ENCODE assay signal across 7 cellular contexts in genomic region chr18:12659904-12660605, GRCh38. TPM values are rescaled to one million over a fixed set of nuclear protein-coding genes. Genes with fewer than 3 reads are reported as not detected.
A peak's percentile ranks its signal among the peaks of the same experiment; 100 is the strongest.
DNase-seq lines count a peak whose midpoint lies in the region; ATAC-seq, FAIRE-seq and TF ChIP-seq lines count a peak whose summit lies in the region.

No MANE protein-coding gene starts in this region.

- no peaks in the 10 kb centered on the region for H3K9me3 Mint-ChIP-seq in astrocyte (ENCODE audit: unreplicated experiment)

- H3K79me2 ChIP-seq in astrocyte (ENCODE audit: insufficient read depth, low read length) (peaks cover 22% of the 10 kb centered on the region), keratinocyte (ENCODE audit: control insufficient read depth, insufficient read depth, low read length) (peaks cover 19% of the 10 kb centered on the region)

- H2AFZ ChIP-seq in astrocyte (ENCODE audit: low read depth, low read length) (no peak overlapping the region), keratinocyte (ENCODE audit: control insufficient read depth, low read length) (no peak overlapping the region)

- no peak for TF ChIP-seq POLR2A in Peyer's patch (IDR thresholded peaks at IDR 0.05)

- dilution Hi-C loops in keratinocyte (cut with MboI; ENCODE audit: extremely low pct_ligation_motif_present, low sequenced_read_pairs): no loop called here

- peak overlapping the region; percentile 55 for H3K4me3 Mint-ChIP-seq in astrocyte (ENCODE audit: unreplicated experiment)

- peak overlapping the region; percentile 13 for H3K4me2 ChIP-seq in astrocyte (ENCODE audit: low read length)
- H3K4me2 ChIP-seq in keratinocyte (ENCODE audit: control insufficient read depth, extremely low read depth, insufficient read depth, low read depth, low read length): no peak overlapping the region

- H3K36me3 ChIP-seq in Peyer's patch: no peaks in the 10 kb centered on the region
- no peaks in the 10 kb centered on the region for H3K36me3 ChIP-seq in astrocyte (ENCODE audit: insufficient read depth, low read length)
- H3K36me3 ChIP-seq in keratinocyte (ENCODE audit: control insufficient read depth in 2 of 2, extremely low read depth in 1 of 2, insufficient read depth in 2 of 2, low read length in 2 of 2): no peaks in the 10 kb centered on the region

- H3K27me3 ChIP-seq in HL-60 (ENCODE audit: insufficient read depth, poor library complexity, severe bottlenecking) (peaks cover 31% of the 10 kb centered on the region), Peyer's patch (no peaks in the 10 kb centered on the region), astrocyte (ENCODE audit: insufficient read depth, low read length) (no peaks in the 10 kb centered on the region), keratinocyte (ENCODE audit: control insufficient read depth, extremely low read depth, insufficient read depth, low read length) (no peaks in the 10 kb centered on the region)

- no peaks in the 10 kb centered on the region for H3K36me3 Mint-ChIP-seq in astrocyte (ENCODE audit: low read depth, unreplicated experiment)

- H3K9me3 ChIP-seq in Peyer's patch (no peaks in the 10 kb centered on the region), astrocyte (ENCODE audit: insufficient read depth, low read depth, low read length) (no peaks in the 10 kb centered on the region), keratinocyte (ENCODE audit: control insufficient read depth, low read depth, low read length) (no peaks in the 10 kb centered on the region)

- H3K4me3 ChIP-seq in HL-60 (replicated peaks; ENCODE audit: insufficient read depth, low read length) (no peak overlapping the region), Peyer's patch (no peak overlapping the region), astrocyte (ENCODE audit: insufficient read depth, low read depth, low read length) (no peak overlapping the region), keratinocyte (ENCODE audit: control insufficient read depth in 2 of 3, extremely low read depth in 1 of 3, insufficient read depth in 2 of 3, low read depth in 1 of 3, low read length in 3 of 3) (no peak overlapping the region)

- H3K27ac ChIP-seq in HL-60 (replicated peaks) (no peak overlapping the region), Peyer's patch (no peak overlapping the region), astrocyte (ENCODE audit: low read depth, low read length) (no peak overlapping the region), keratinocyte (ENCODE audit: control insufficient read depth, insufficient read depth, low read length) (no peak overlapping the region)

- peaks cover 11% of the 10 kb centered on the region for H3K4me1 Mint-ChIP-seq in astrocyte (ENCODE audit: low read depth, unreplicated experiment)

- no peaks in the 10 kb centered on the region for H3K9me1 ChIP-seq in keratinocyte (ENCODE audit: control insufficient read depth, extremely low read depth, insufficient read depth, low read length)

- H3K9ac ChIP-seq in astrocyte (ENCODE audit: low read length): no peak overlapping the region
- no peak overlapping the region for H3K9ac ChIP-seq in keratinocyte (ENCODE audit: control insufficient read depth, extremely low read depth, insufficient read depth, low read length)

- no peak for ATAC-seq in HG03469 (IDR thresholded peaks at IDR 0.05; ENCODE audit: unreplicated experiment)

- H3K27me3 Mint-ChIP-seq in astrocyte (ENCODE audit: low read depth, unreplicated experiment): no peaks in the 10 kb centered on the region

- H3K4me1 ChIP-seq in Peyer's patch (peaks cover 0 to 22% (median 3%) of the 10 kb centered on the region in 4 donors), astrocyte (ENCODE audit: insufficient read depth, low read length) (no peaks in the 10 kb centered on the region), keratinocyte (ENCODE audit: control insufficient read depth, extremely low read depth, insufficient read depth, low read length) (peaks cover 7% of the 10 kb centered on the region)

- no peak overlapping the region for H3K27ac Mint-ChIP-seq in astrocyte (ENCODE audit: unreplicated experiment)

- FAIRE-seq in astrocyte (lab: Jason Lieb, UNC) (peak; percentile 94), keratinocyte (lab: Jason Lieb, UNC) (peak; percentile 89)

- DNase-seq in EH (ENCODE audit: low read depth) (peak; percentile 71), HL-60 (ENCODE audit: low read depth in 1 of 2, low spot score in 1 of 2) (peak; percentile 42 to 51), Peyer's patch (peak in 1 of 3 donors; percentile 66), astrocyte (ENCODE audit: low read depth) (peak; percentile 63), keratinocyte (ENCODE audit: low read depth, low spot score) (no peak)
- DNase-seq in stimulated activated CD8-positive, alpha-beta memory T cell treated with anti-CD3 and anti-CD28 coated beads, Interleukin-4, amount 100 ng/mL, for 48 hours: peak; percentile 62

- H4K20me1 ChIP-seq in astrocyte (ENCODE audit: insufficient read depth, low read length) (peaks cover 7% of the 10 kb centered on the region), keratinocyte (ENCODE audit: control insufficient read depth, extremely low read depth, insufficient read depth, low read length) (no peaks in the 10 kb centered on the region)

- TF ChIP-seq CTCF in HL-60 (IDR thresholded peaks at IDR 0.05; ENCODE audit: insufficient read depth, low read length) (peak; percentile 95), Peyer's patch (IDR thresholded peaks at IDR 0.05) (peak; percentile 64 to 95 (median 82)), astrocyte (IDR thresholded peaks at IDR 0.05; ENCODE audit: insufficient read depth, low read depth, low read length) (peak; percentile 99), keratinocyte (optimal IDR thresholded peaks at IDR 0.05 in 1 of 3, IDR thresholded peaks at IDR 0.05 in 1 of 3, conservative IDR thresholded peaks at IDR 0.05 in 1 of 3; ENCODE audit: extremely low read depth in 1 of 3, insufficient read depth in 2 of 3, low read length in 3 of 3) (peak; percentile 61 to 89 (median 77))

RNA-seq across cellular contexts. Expression of gene SPIRE1, which starts 2.1 kb away (rescaled TPM):
- total RNA-seq in Peyer's patch (10 to 100 TPM in 1 of 4 donors, 1 to 10 TPM in 3; 4.7 to 49.5 (median 7.1) TPM), astrocyte (38.9 and 42.0 TPM in 2 replicates)
- polyA plus RNA-seq in keratinocyte: 14.3 to 20.6 TPM (median 14.4 TPM) in 3 replicates
- 55.0 TPM for polyA plus RNA-seq in keratinocyte (2011; ENCODE audit: low read depth)
- polyA plus RNA-seq in keratinocyte (2011; cell fraction: cytosol; rRNA removed): 15.1 and 21.3 TPM in 2 replicates
- 17.0 and 19.7 TPM in 2 replicates for polyA plus RNA-seq in keratinocyte (2011; cell fraction: nucleus; rRNA removed)
- 15.4 and 24.3 TPM in 2 replicates for polyA plus RNA-seq in keratinocyte (2012; ENCODE audit: low replicate concordance)
- 12.7 to 21.6 TPM (median 21.5 TPM) in 3 replicates for polyA minus RNA-seq in keratinocyte
- 20.9 TPM for polyA minus RNA-seq in keratinocyte (2011; cell fraction: cytosol; rRNA and poly(A)+ RNA removed)
- polyA minus RNA-seq in keratinocyte (2011; cell fraction: nucleus; rRNA and poly(A)+ RNA removed): 14.2 and 32.3 TPM in 2 replicates

RNA-seq across cellular contexts. Expression of gene CEP76, which starts 42.5 kb away (rescaled TPM):
- 10 to 100 TPM; 11.5 to 28.2 (median 15.5) TPM for total RNA-seq in Peyer's patch
- 7.5 and 9.5 TPM in 2 replicates for total RNA-seq in astrocyte
- 7.5 to 10.7 TPM (median 8.3 TPM) in 3 replicates for polyA plus RNA-seq in keratinocyte
- polyA plus RNA-seq in keratinocyte (2011; ENCODE audit: low read depth): 12.5 TPM
- polyA plus RNA-seq in keratinocyte (2011; cell fraction: cytosol; rRNA removed): 5.2 and 9.9 TPM in 2 replicates
- polyA plus RNA-seq in keratinocyte (2011; cell fraction: nucleus; rRNA removed): 10.3 and 12.0 TPM in 2 replicates
- 5.0 and 9.5 TPM in 2 replicates for polyA plus RNA-seq in keratinocyte (2012; ENCODE audit: low replicate concordance)
- polyA minus RNA-seq in keratinocyte: 9.1 to 11.2 TPM (median 11.2 TPM) in 3 replicates
- 7.1 TPM for polyA minus RNA-seq in keratinocyte (2011; cell fraction: cytosol; rRNA and poly(A)+ RNA removed)
- 5.0 and 13.7 TPM in 2 replicates for polyA minus RNA-seq in keratinocyte (2011; cell fraction: nucleus; rRNA and poly(A)+ RNA removed)

RNA-seq across cellular contexts. Expression of gene PSMG2, which starts 42.8 kb away (rescaled TPM):
- total RNA-seq in Peyer's patch: 10 to 100 TPM; 49.2 to 55.3 (median 51.2) TPM
- 57.4 and 60.1 TPM in 2 replicates for total RNA-seq in astrocyte
- 40.0 to 69.3 TPM (median 50.7 TPM) in 3 replicates for polyA plus RNA-seq in keratinocyte
- polyA plus RNA-seq in keratinocyte (2011; ENCODE audit: low read depth): 4.0 TPM
- polyA plus RNA-seq in keratinocyte (2011; cell fraction: cytosol; rRNA removed): 43.4 and 74.3 TPM in 2 replicates
- polyA plus RNA-seq in keratinocyte (2011; cell fraction: nucleus; rRNA removed): 29.5 and 36.2 TPM in 2 replicates
- 54.3 and 56.5 TPM in 2 replicates for polyA plus RNA-seq in keratinocyte (2012; ENCODE audit: low replicate concordance)
- 25.7 to 41.6 TPM (median 29.7 TPM) in 3 replicates for polyA minus RNA-seq in keratinocyte
- polyA minus RNA-seq in keratinocyte (2011; cell fraction: cytosol; rRNA and poly(A)+ RNA removed): 34.1 TPM
- polyA minus RNA-seq in keratinocyte (2011; cell fraction: nucleus; rRNA and poly(A)+ RNA removed): 6.5 and 11.8 TPM in 2 replicates
